Comparison of ENCODE assay signal across 18 cellular contexts in the genomic region with DNA sequence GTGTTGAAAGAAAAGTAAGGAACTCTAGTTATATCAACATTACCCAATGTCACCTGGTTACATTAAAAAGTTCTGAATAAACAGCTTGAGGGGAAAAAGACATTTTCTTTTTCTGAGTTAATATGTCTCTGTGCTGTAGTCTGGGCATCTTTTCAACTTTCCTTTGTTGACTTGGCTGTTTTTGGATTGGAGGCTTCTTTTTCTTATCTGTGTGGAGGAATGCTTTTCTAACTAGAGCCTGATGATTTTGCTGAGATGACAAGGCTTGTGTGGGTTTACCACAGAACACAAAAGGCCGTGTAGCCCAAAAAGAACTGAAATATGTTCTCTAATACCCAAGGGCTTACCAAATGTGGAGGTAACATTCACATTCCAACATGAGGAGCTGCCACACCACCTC.
DNase-seq lines count a peak whose midpoint lies in the region; ATAC-seq and TF ChIP-seq lines count a peak whose summit lies in the region.
"Had no signal": no experiment of that assay in that cellular context is flagged by ENCODE, and none has a peak within 500 bp of the region (broad histone marks: within the 10 kb centered on the region; RNA-seq: fewer than 3 reads in every experiment).

No MANE protein-coding gene starts in this region.

- ATAC-seq in left cardiac atrium (peak; percentile 60 to 70), left ventricle myocardium superior (no peak), GM21825 (IDR thresholded peaks at IDR 0.05; ENCODE audit: unreplicated experiment) (no peak)
- ATAC-seq: GM23338, T-cell had no signal

- H3K36me3 ChIP-seq in hepatocyte (replicated peaks; ENCODE audit: insufficient read depth, low read depth), result no peaks in the 10 kb centered on the region
- H3K36me3 ChIP-seq: suprapubic skin had no signal

- H3K4me2 ChIP-seq in hepatocyte, result no peak overlapping the region
- H3K4me2 ChIP-seq: GM23338 had no signal

- no peaks in the 10 kb centered on the region for H3K27me3 ChIP-seq in hepatocyte
- H3K27me3 ChIP-seq: suprapubic skin had no signal

- peaks cover 4% of the 10 kb centered on the region for H3K4me1 ChIP-seq in hepatocyte (ENCODE audit: insufficient read depth)

- DNase-seq in left cardiac atrium, result no peak
- DNase-seq in left ventricle myocardium superior, result no peak
- DNase-seq in astrocyte of the hippocampus (ENCODE audit: low read depth, low spot score), result peak; percentile 84
- DNase-seq in hepatocyte (ENCODE audit: low spot score), result no peak
- DNase-seq in COLO668 (lab: John Stamatoyannopoulos, UW; ENCODE audit: unreplicated experiment), result no peak
- DNase-seq in NCI-H82 treated with DMSO at 0.1 percent for 48 hours (lab: John Stamatoyannopoulos, UW; ENCODE audit: unreplicated experiment), result no peak
- DNase-seq in DMS79 (lab: John Stamatoyannopoulos, UW), result no peak
- DNase-seq: activated B cell treated with CpG ODN at 0.5 μM for 24 hours; activated naive CD4-positive, alpha-beta T cell; central memory CD4-positive, alpha-beta T cell; head of caudate nucleus; kidney glomerular epithelial cell; NCI-H187 treated with DMSO at 0.1 percent for 48 hours; NCI-H526; T-cell had no signal

- no peaks in the 10 kb centered on the region for H3K9me3 ChIP-seq in hepatocyte (ENCODE audit: low read depth)
- H3K9me3 ChIP-seq: suprapubic skin had no signal

- 24% methylated on average over 1 of the region's 1 CpG for WGBS in hepatocyte (ENCODE audit: low lambda C conversion rate, missing lambda C conversion rate)

- TF ChIP-seq CTCF in hepatocyte (IDR thresholded peaks at IDR 0.05; ENCODE audit: poor library complexity), result no peak

- no peak overlapping the region for H3K4me3 ChIP-seq in hepatocyte
- H3K4me3 ChIP-seq: GM23338, suprapubic skin had no signal

- no peaks in the 10 kb centered on the region for H3K9me2 ChIP-seq in hepatocyte (replicated peaks; ENCODE audit: insufficient read depth)

- H3K27ac ChIP-seq in hepatocyte, result peak overlapping the region; percentile 39
- H3K27ac ChIP-seq: suprapubic skin had no signal

- intact Hi-C loops in left cardiac atrium (cut with DNase I), result no loop called here
- intact Hi-C loops in left ventricle myocardium superior (cut with micrococcal nuclease), result no loop called here

- no peak overlapping the region for H2AFZ ChIP-seq in hepatocyte
- H2AFZ ChIP-seq: GM23338 had no signal

- H4K20me1 ChIP-seq in hepatocyte (ENCODE audit: insufficient read depth, poor library complexity, severe bottlenecking), result no peaks in the 10 kb centered on the region

- no peaks in the 10 kb centered on the region for H3K79me2 ChIP-seq in hepatocyte

Comparison
In these comparisons a context has a peak if more than half of its experiments do, and no peak if none do; other contexts are left out.
1. ATAC-seq: peak in left cardiac atrium (2 of 2); none in left ventricle myocardium superior (single experiment) and GM21825 (single experiment).